24 cellular contexts compared by ENCODE assay signal in the genomic region with DNA sequence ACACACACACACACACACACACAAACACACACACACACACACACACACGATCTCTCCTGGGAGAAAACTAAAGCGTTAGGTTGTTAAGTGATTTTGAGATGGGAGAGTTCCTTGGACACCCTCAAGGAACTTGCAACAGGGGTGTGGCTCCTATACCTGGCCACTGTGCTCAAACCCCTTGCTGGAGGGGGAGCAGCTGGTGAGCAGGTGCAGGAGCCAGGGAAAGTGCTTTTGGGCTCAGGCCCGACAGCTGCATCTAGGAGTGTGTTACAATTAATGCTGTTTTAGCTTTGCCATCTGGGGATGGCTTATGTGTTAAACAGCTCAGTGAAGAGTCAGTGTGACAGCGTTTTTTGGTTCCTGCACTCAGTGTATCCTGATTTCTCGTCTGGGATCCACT.
DNase-seq lines count a peak whose midpoint lies in the region; ATAC-seq, FAIRE-seq and TF ChIP-seq lines count a peak whose summit lies in the region.
"Had no signal": no experiment of that assay in that cellular context is flagged by ENCODE, and none has a peak within 500 bp of the region (broad histone marks: within the 10 kb centered on the region; RNA-seq: fewer than 3 reads in every experiment).

No MANE protein-coding gene starts in this region.

- no peak overlapping the region for H2BK120ac ChIP-seq in H1 (replicated peaks; ENCODE audit: low read depth, low read length)

- H2BK12ac ChIP-seq in H1 (ENCODE audit: low read depth, low read length): no peak overlapping the region

- H3K14ac ChIP-seq in H1 (ENCODE audit: insufficient read length): no peak overlapping the region

- H4K8ac ChIP-seq in H1 (ENCODE audit: extremely low read depth, insufficient read depth, low read length): no peak overlapping the region; the same call in 1 of the 2 replicates

- H3K4me2 ChIP-seq in H1 (ENCODE audit: insufficient read depth in 1 of 2, low read depth in 2 of 2, low read length in 2 of 2): no peak overlapping the region

- 79% methylated on average over 4 of the region's 5 CpGs; no CpG with 5 or more reads in 1 of the 2 experiments for WGBS in H1 (ENCODE audit: extremely low coverage in 1 of 2, insufficient coverage in 1 of 2, insufficient read length in 1 of 2, insufficient replicate concordance in 2 of 2, low coverage in 1 of 2, low lambda C conversion rate in 2 of 2, missing lambda C conversion rate in 1 of 2), 2 experiments
- WGBS in stomach, 5 donors: 54 to 65% (median 55%) methylated on average over 5 of the region's 5 CpGs

- ATAC-seq in activated CD8-positive, alpha-beta T cell treated with anti-CD3 and anti-CD28 coated beads, Interleukin-2, amount 10 ng/mL, durations not matched to agents 7 days and 5 days: no peak
- ATAC-seq: activated CD8-positive, alpha-beta memory T cell treated with anti-CD3 and anti-CD28 coated beads, Interleukin-2, amount 10 ng/mL, durations not matched to agents 7 days and 5 days; natural killer cell had no signal

- H3K4me3 Mint-ChIP-seq in activated CD8-positive, alpha-beta T cell treated with anti-CD3 and anti-CD28 coated beads, Interleukin-2, amount 10 ng/mL, durations not matched to agents 7 days and 5 days: no peak overlapping the region
- H3K4me3 Mint-ChIP-seq in activated T-helper 1 cell treated with anti-CD3 and anti-CD28 coated beads, Interleukin-12 subunit alpha, Interleukin-12 subunit beta, Interleukin-2, Interleukin-4 antibody, amounts not matched to agents 30 ng/mL and 10 ng/mL and 1 ng/mL, durations not matched to agents 14 hours and 24 hours and 36 hours: no peak overlapping the region
- H3K4me3 Mint-ChIP-seq: activated CD8-positive, alpha-beta memory T cell treated with anti-CD3 and anti-CD28 coated beads, Interleukin-2, amount 10 ng/mL, durations not matched to agents 7 days and 5 days; natural killer cell had no signal

- H4K5ac ChIP-seq in H1 (ENCODE audit: insufficient read length, low read depth, low read length): no peak overlapping the region

- H2BK15ac ChIP-seq in H1 (ENCODE audit: low read length): no peak overlapping the region

- TF ChIP-seq CTCF in H1 (IDR thresholded peaks at IDR 0.05; ENCODE audit: control extremely low read depth in 1 of 3, insufficient read depth in 1 of 3, low read depth in 1 of 3, low read length in 3 of 3) (no peak), stomach (IDR thresholded peaks at IDR 0.05) (no peak)

- FAIRE-seq in H1 (lab: Jason Lieb, UNC): no peak
- FAIRE-seq: bronchial epithelial cell, GM12891, HTR-8/SVneo, kidney had no signal

- POLR2A ChIA-PET in H1 (lab: Charles Lee; ENCODE audit: partially characterized antibody): no interaction called here
- POLR2A ChIA-PET in activated CD8-positive, alpha-beta T cell treated with anti-CD3 and anti-CD28 coated beads, Interleukin-2, amount 10 ng/mL, durations not matched to agents 7 days and 5 days (lab: Charles Lee): no interaction called here

- H2BK20ac ChIP-seq in H1 (ENCODE audit: low read length): no peak overlapping the region

- H3K36me3 Mint-ChIP-seq in activated CD8-positive, alpha-beta T cell treated with anti-CD3 and anti-CD28 coated beads, Interleukin-2, amount 10 ng/mL, durations not matched to agents 7 days and 5 days (ENCODE audit: low read depth): no peaks in the 10 kb centered on the region
- no peaks in the 10 kb centered on the region for H3K36me3 Mint-ChIP-seq in activated T-helper 1 cell treated with anti-CD3 and anti-CD28 coated beads, Interleukin-12 subunit alpha, Interleukin-12 subunit beta, Interleukin-2, Interleukin-4 antibody, amounts not matched to agents 30 ng/mL and 10 ng/mL and 1 ng/mL, durations not matched to agents 14 hours and 24 hours and 36 hours (ENCODE audit: low read depth)
- H3K36me3 Mint-ChIP-seq: activated CD8-positive, alpha-beta memory T cell treated with anti-CD3 and anti-CD28 coated beads, Interleukin-2, amount 10 ng/mL, durations not matched to agents 7 days and 5 days; natural killer cell had no signal

- H3K27me3 Mint-ChIP-seq in activated CD8-positive, alpha-beta T cell treated with anti-CD3 and anti-CD28 coated beads, Interleukin-2, amount 10 ng/mL, durations not matched to agents 7 days and 5 days (ENCODE audit: low read depth): no peaks in the 10 kb centered on the region
- H3K27me3 Mint-ChIP-seq in activated T-helper 1 cell treated with anti-CD3 and anti-CD28 coated beads, Interleukin-12 subunit alpha, Interleukin-12 subunit beta, Interleukin-2, Interleukin-4 antibody, amounts not matched to agents 30 ng/mL and 10 ng/mL and 1 ng/mL, durations not matched to agents 14 hours and 24 hours and 36 hours (ENCODE audit: insufficient read depth): no peaks in the 10 kb centered on the region
- H3K27me3 Mint-ChIP-seq: activated CD8-positive, alpha-beta memory T cell treated with anti-CD3 and anti-CD28 coated beads, Interleukin-2, amount 10 ng/mL, durations not matched to agents 7 days and 5 days had no signal

- CTCF ChIA-PET in H1 (lab: Charles Lee; ENCODE audit: partially characterized antibody): interaction anchor here (1.0 kb wide), 1 partner anchor 28 kb away, joined by 4 read pairs; no protein-coding TSS in a partner anchor
- CTCF ChIA-PET in activated CD8-positive, alpha-beta T cell treated with anti-CD3 and anti-CD28 coated beads, Interleukin-2, amount 10 ng/mL, durations not matched to agents 7 days and 5 days (lab: Charles Lee): no interaction called here

- H3K4me1 ChIP-seq in H1 (replicated peaks in 1 of 4; ENCODE audit: control insufficient read depth in 3 of 4, insufficient read depth in 4 of 4, low read length in 3 of 4) (no peaks in the 10 kb centered on the region; a peak in 1 of 7 replicates), stomach (no peaks in the 10 kb centered on the region)
- H3K4me1 ChIP-seq: adrenal gland, Caco-2 had no signal

- H3K23ac ChIP-seq in H1 (ENCODE audit: insufficient read length): no peak overlapping the region

- no peak overlapping the region for H3K9ac ChIP-seq in H1 (replicated peaks in 1 of 4; ENCODE audit: extremely low read depth in 1 of 4, low read depth in 3 of 4, low read length in 3 of 4)

- no peak overlapping the region for H2AK5ac ChIP-seq in H1 (ENCODE audit: low read depth, low read length)

- H2AFZ ChIP-seq in H1 (ENCODE audit: low read length): 0 out of 2 replicates have a peak overlapping the region, but pooled peaks have one; percentile 30

- H3K27ac ChIP-seq in H1 (ENCODE audit: low read depth, low read length) (no peak overlapping the region), stomach (no peak overlapping the region)
- H3K27ac ChIP-seq: adrenal gland, SK-N-MC had no signal

- H3K18ac ChIP-seq in H1 (ENCODE audit: extremely low read depth, low read length): no peak overlapping the region

- TF ChIP-seq EP300 in H1 (IDR thresholded peaks at IDR 0.05; ENCODE audit: borderline replicate concordance in 1 of 2, low read depth in 2 of 2, low read length in 2 of 2) (no peak), stomach (IDR thresholded peaks at IDR 0.05) (no peak)

- no peak overlapping the region for H3K4me3 ChIP-seq in H1 (ENCODE audit: extremely low read depth in 1 of 4, insufficient read depth in 2 of 4, low read depth in 3 of 4, low read length in 4 of 4)
- no peak overlapping the region for H3K4me3 ChIP-seq in stomach
- H3K4me3 ChIP-seq: adrenal gland, SK-N-MC had no signal

- H3K79me1 ChIP-seq in H1 (ENCODE audit: low read depth, low read length): no peaks in the 10 kb centered on the region

- intact Hi-C loops in stomach (cut with DNase I; ENCODE audit: low total_unique reads): no loop called here
- intact Hi-C loops in activated T-helper 1 cell treated with anti-CD3 and anti-CD28 coated beads, Interleukin-12 subunit alpha, Interleukin-12 subunit beta, Interleukin-2, Interleukin-4 antibody, amounts not matched to agents 30 ng/mL and 10 ng/mL and 1 ng/mL, durations not matched to agents 14 hours and 24 hours and 36 hours (cut with micrococcal nuclease): no loop called here

- no peaks in the 10 kb centered on the region for H3K4me1 Mint-ChIP-seq in activated CD8-positive, alpha-beta T cell treated with anti-CD3 and anti-CD28 coated beads, Interleukin-2, amount 10 ng/mL, durations not matched to agents 7 days and 5 days (ENCODE audit: low read depth)
- no peaks in the 10 kb centered on the region for H3K4me1 Mint-ChIP-seq in activated T-helper 1 cell treated with anti-CD3 and anti-CD28 coated beads, Interleukin-12 subunit alpha, Interleukin-12 subunit beta, Interleukin-2, Interleukin-4 antibody, amounts not matched to agents 30 ng/mL and 10 ng/mL and 1 ng/mL, durations not matched to agents 14 hours and 24 hours and 36 hours (ENCODE audit: low read depth)
- H3K4me1 Mint-ChIP-seq: activated CD8-positive, alpha-beta memory T cell treated with anti-CD3 and anti-CD28 coated beads, Interleukin-2, amount 10 ng/mL, durations not matched to agents 7 days and 5 days; natural killer cell had no signal

- no peak overlapping the region for H2BK5ac ChIP-seq in H1 (ENCODE audit: low read depth, low read length)

- TF ChIP-seq RAD21 in H1 (IDR thresholded peaks at IDR 0.05 in 1 of 2, conservative IDR thresholded peaks at IDR 0.05 in 1 of 2; ENCODE audit: low read depth in 2 of 2, low read length in 2 of 2): no peak

- no peaks in the 10 kb centered on the region for H3K23me2 ChIP-seq in H1 (ENCODE audit: low read depth, low read length)

- H3K36me3 ChIP-seq in H1 (ENCODE audit: control insufficient read depth in 2 of 4, insufficient read depth in 4 of 4, low read length in 3 of 4) (no peaks in the 10 kb centered on the region), stomach (no peaks in the 10 kb centered on the region)
- H3K36me3 ChIP-seq: adrenal gland had no signal

- no peak overlapping the region for H3K27ac Mint-ChIP-seq in activated CD8-positive, alpha-beta T cell treated with anti-CD3 and anti-CD28 coated beads, Interleukin-2, amount 10 ng/mL, durations not matched to agents 7 days and 5 days
- H3K27ac Mint-ChIP-seq in activated T-helper 1 cell treated with anti-CD3 and anti-CD28 coated beads, Interleukin-12 subunit alpha, Interleukin-12 subunit beta, Interleukin-2, Interleukin-4 antibody, amounts not matched to agents 30 ng/mL and 10 ng/mL and 1 ng/mL, durations not matched to agents 14 hours and 24 hours and 36 hours: no peak overlapping the region
- H3K27ac Mint-ChIP-seq: activated CD8-positive, alpha-beta memory T cell treated with anti-CD3 and anti-CD28 coated beads, Interleukin-2, amount 10 ng/mL, durations not matched to agents 7 days and 5 days; activated T-helper 2 cell treated with anti-CD3 and anti-CD28 coated beads, Interferon-gamma antibody, Interleukin-2, Interleukin-4, amounts not matched to agents 10 μg/mL and 5 μg/mL and 100 μg/mL, durations not matched to agents 14 hours and 24 hours and 36 hours; natural killer cell had no signal

- H3K9me3 Mint-ChIP-seq in activated CD8-positive, alpha-beta T cell treated with anti-CD3 and anti-CD28 coated beads, Interleukin-2, amount 10 ng/mL, durations not matched to agents 7 days and 5 days (ENCODE audit: insufficient read depth): no peaks in the 10 kb centered on the region
- H3K9me3 Mint-ChIP-seq in activated T-helper 1 cell treated with anti-CD3 and anti-CD28 coated beads, Interleukin-12 subunit alpha, Interleukin-12 subunit beta, Interleukin-2, Interleukin-4 antibody, amounts not matched to agents 30 ng/mL and 10 ng/mL and 1 ng/mL, durations not matched to agents 14 hours and 24 hours and 36 hours: no peaks in the 10 kb centered on the region
- H3K9me3 Mint-ChIP-seq: activated T-helper 2 cell treated with anti-CD3 and anti-CD28 coated beads, Interferon-gamma antibody, Interleukin-2, Interleukin-4, amounts not matched to agents 10 μg/mL and 5 μg/mL and 100 μg/mL, durations not matched to agents 14 hours and 24 hours and 36 hours had no signal

- no peak overlapping the region for H3K4ac ChIP-seq in H1 (replicated peaks; ENCODE audit: insufficient read length, low read depth, low read length)

- no peaks in the 10 kb centered on the region for H3K27me3 ChIP-seq in H1 (replicated peaks in 1 of 4; ENCODE audit: control insufficient read depth in 3 of 4, extremely low read depth in 1 of 4, insufficient read depth in 3 of 4, low read length in 3 of 4)
- H3K27me3 ChIP-seq in stomach: no peaks in the 10 kb centered on the region
- H3K27me3 ChIP-seq: adrenal gland had no signal

- no peak overlapping the region for H4K91ac ChIP-seq in H1 (replicated peaks; ENCODE audit: insufficient read length, low read length)

- no peak for TF ChIP-seq POLR2A in H1 (IDR thresholded peaks at IDR 0.05; ENCODE audit: control extremely low read depth in 1 of 2, low read depth in 2 of 2, low read length in 2 of 2)
- no peak for TF ChIP-seq POLR2A in stomach (IDR thresholded peaks at IDR 0.05)

- peak; percentile 63 for DNase-seq in DMS153 (lab: John Stamatoyannopoulos, UW)
- DNase-seq in NCI-H187 treated with DMSO at 0.1 percent for 48 hours (lab: John Stamatoyannopoulos, UW): peak; percentile 67
- peak; percentile 92 for DNase-seq in NCI-H524 treated with DMSO at 0.1 percent for 48 hours (lab: John Stamatoyannopoulos, UW)
- no peak for DNase-seq in H1 (ENCODE audit: low read depth in 1 of 2, low spot score in 2 of 2)
- no peak for DNase-seq in activated CD8-positive, alpha-beta T cell treated with anti-CD3 and anti-CD28 coated beads, Interleukin-2, amount 10 ng/mL, durations not matched to agents 7 days and 5 days
- DNase-seq in stomach: no peak
- DNase-seq in activated T-helper 1 cell treated with anti-CD3 and anti-CD28 coated beads, Interleukin-12 subunit alpha, Interleukin-12 subunit beta, Interleukin-2, Interleukin-4 antibody, amounts not matched to agents 30 ng/mL and 10 ng/mL and 1 ng/mL, durations not matched to agents 14 hours and 24 hours and 36 hours (ENCODE audit: low spot score): no peak
- DNase-seq: activated CD4-positive, alpha-beta T cell treated with anti-CD3 and anti-CD28 coated beads for 1 hour; activated CD8-positive, alpha-beta memory T cell treated with anti-CD3 and anti-CD28 coated beads, Interleukin-2, amount 10 ng/mL, durations not matched to agents 7 days and 5 days; adrenal gland; Caco-2; GF-D8; hippocampal formation; Karpas-422; kidney; natural killer cell; NCI-H146; OCI-M1; stimulated activated CD4-positive, alpha-beta T cell treated with anti-CD3 and anti-CD28 coated beads, Interleukin-2, amount 100 ng/mL, for 24 hours had no signal

- H4K20me1 ChIP-seq in H1 (replicated peaks in 1 of 2; ENCODE audit: control insufficient read depth in 1 of 2, insufficient read depth in 2 of 2, low read length in 2 of 2): no peaks in the 10 kb centered on the region

- no peaks in the 10 kb centered on the region for H3K79me2 ChIP-seq in H1 (ENCODE audit: control insufficient read depth in 1 of 2, insufficient read depth in 2 of 2, low read length in 2 of 2)

- H3K9me3 ChIP-seq in H1 (ENCODE audit: insufficient read depth in 2 of 2, low read depth in 1 of 2, low read length in 1 of 2): peaks cover 0 to 5% of the 10 kb centered on the region in 2 experiments; a peak in 1 of 4 replicates
- no peaks in the 10 kb centered on the region for H3K9me3 ChIP-seq in stomach
- H3K9me3 ChIP-seq: adrenal gland, Caco-2 had no signal

- no peak overlapping the region for H3K56ac ChIP-seq in H1 (replicated peaks; ENCODE audit: insufficient read length, low read depth, low read length)

Comparison
In these comparisons a context has a peak if more than half of its experiments do, and no peak if none do; other contexts are left out.
1. DNase-seq: peak in DMS153 (single experiment), NCI-H187 treated with DMSO at 0.1 percent for 48 hours (single experiment) and NCI-H524 treated with DMSO at 0.1 percent for 48 hours (single experiment); none in H1 (0 of 2), activated CD8-positive, alpha-beta T cell treated with anti-CD3 and anti-CD28 coated beads, Interleukin-2, amount 10 ng/mL, durations not matched to agents 7 days and 5 days (single experiment), stomach (single experiment) and activated T-helper 1 cell treated with anti-CD3 and anti-CD28 coated beads, Interleukin-12 subunit alpha, Interleukin-12 subunit beta, Interleukin-2, Interleukin-4 antibody, amounts not matched to agents 30 ng/mL and 10 ng/mL and 1 ng/mL, durations not matched to agents 14 hours and 24 hours and 36 hours (single experiment).